12 cellular contexts compared by ENCODE assay signal in the genomic region with DNA sequence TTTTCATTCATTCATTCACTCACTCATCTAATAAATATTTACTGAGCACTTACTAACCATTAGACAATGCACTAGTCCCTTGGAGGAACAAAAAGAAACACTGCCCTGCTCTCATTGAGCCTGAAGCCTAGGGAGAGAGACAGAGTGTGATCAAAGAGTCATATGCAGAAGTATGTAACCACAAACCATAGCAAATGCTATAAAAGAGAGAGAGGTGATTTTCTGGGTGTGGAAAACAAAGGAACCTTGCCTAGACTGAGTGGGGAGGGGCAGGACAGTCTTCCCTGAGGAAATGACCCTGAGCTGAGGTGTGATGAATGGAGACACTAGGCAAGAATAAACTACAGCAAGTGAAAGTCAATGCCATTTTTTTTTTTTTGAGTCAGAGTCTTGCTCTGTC. TPM values are rescaled to one million over a fixed set of nuclear protein-coding genes. Genes with fewer than 3 reads are reported as not detected.
DNase-seq lines count a peak whose midpoint lies in the region; ATAC-seq and TF ChIP-seq lines count a peak whose summit lies in the region.
"Had no signal": no experiment of that assay in that cellular context is flagged by ENCODE, and none has a peak within 500 bp of the region (broad histone marks: within the 10 kb centered on the region; RNA-seq: fewer than 3 reads in every experiment).

No MANE protein-coding gene starts in this region.

- no peak overlapping the region for H3K4me3 ChIP-seq in BJ (ENCODE audit: low read depth, low read length)
- H3K4me3 ChIP-seq in kidney epithelial cell (ENCODE audit: low read depth, low read length), result no peak overlapping the region
- H3K4me3 ChIP-seq: esophagus muscularis mucosa, testis had no signal

- H3K27me3 ChIP-seq in BJ (ENCODE audit: control insufficient read depth, insufficient read depth, low read length) (no peaks in the 10 kb centered on the region), kidney epithelial cell (ENCODE audit: control insufficient read depth, insufficient read depth, low read length) (no peaks in the 10 kb centered on the region)
- H3K27me3 ChIP-seq: testis had no signal

- CTCF ChIA-PET in BJ (lab: Yijun Ruan, JAX), result interaction anchor here (0.7 kb wide), 2 partner anchors 12 to 390 kb away, joined by 3 read pairs; no protein-coding TSS in a partner anchor

- DNase-seq in BJ (ENCODE audit: low read depth) (peak; percentile 82), HT1080 (ENCODE audit: low read depth) (peak; percentile 100), T1000 (lab: John Stamatoyannopoulos, UW) (peak; percentile 46), kidney epithelial cell (ENCODE audit: low read depth) (peak; percentile 97), DMS153 treated with DMSO at 0.1 percent for 48 hours (lab: John Stamatoyannopoulos, UW; ENCODE audit: unreplicated experiment) (no peak), OCI-M2 (lab: John Stamatoyannopoulos, UW; ENCODE audit: unreplicated experiment) (no peak), globus pallidus (ENCODE audit: low spot score) (no peak)
- DNase-seq: activated CD4-positive, alpha-beta T cell treated with anti-CD3 and anti-CD28 coated beads for 36 hours; Caco-2; testis had no signal

- no peak for ATAC-seq in HG03025 (IDR thresholded peaks at IDR 0.05; ENCODE audit: low FRiP score, unreplicated experiment)
- ATAC-seq: activated CD4-positive, alpha-beta T cell treated with anti-CD3 and anti-CD28 coated beads for 36 hours had no signal

- H3K36me3 ChIP-seq in BJ (ENCODE audit: control insufficient read depth, insufficient read depth, low read length) (no peaks in the 10 kb centered on the region), kidney epithelial cell (ENCODE audit: control insufficient read depth, insufficient read depth, low read length) (no peaks in the 10 kb centered on the region)
- H3K36me3 ChIP-seq: esophagus muscularis mucosa had no signal

- POLR2A ChIA-PET in BJ (lab: Charles Lee), result no interaction called here

- TF ChIP-seq CTCF in BJ (IDR thresholded peaks at IDR 0.05; ENCODE audit: insufficient read depth, low read depth, low read length), result no peak
- no peak for TF ChIP-seq CTCF in kidney epithelial cell (IDR thresholded peaks at IDR 0.05; ENCODE audit: insufficient read depth, low read length, poor library complexity, severe bottlenecking)

RNA-seq across cellular contexts. Expression of gene ADRA1B, which starts 10.8 kb away (rescaled TPM):
- polyA plus RNA-seq in BJ (2011; rRNA removed), result 1.1 and 2.1 TPM in 2 replicates
- 1.2 and 1.6 TPM in 2 replicates for polyA minus RNA-seq in BJ (2011; rRNA and poly(A)+ RNA removed)
- 0.27 and 1.1 TPM in 2 replicates for total RNA-seq in HT1080 (2014; rRNA removed; shearing (Covaris generic))
- polyA plus RNA-seq in HT1080 (2015; cell fraction: cytosol; rRNA removed), result 0.31 and 0.33 TPM in 2 replicates
- polyA plus RNA-seq in HT1080 (2015; cell fraction: nucleus; rRNA removed), result 0.49 and 0.90 TPM in 2 replicates
- total RNA-seq in kidney epithelial cell, result 2.2 and 2.9 TPM in 2 replicates
- total RNA-seq: activated CD4-positive, alpha-beta T cell treated with anti-CD3 and anti-CD28 coated beads for 36 hours; Caco-2 had no signal

Comparison
In these comparisons a context has a peak if more than half of its experiments do, and no peak if none do; other contexts are left out.
1. DNase-seq: peak in BJ (single experiment), HT1080 (single experiment), T1000 (single experiment) and kidney epithelial cell (single experiment); none in DMS153 treated with DMSO at 0.1 percent for 48 hours (single experiment), OCI-M2 (single experiment) and globus pallidus (single experiment).